In the genomic region with DNA sequence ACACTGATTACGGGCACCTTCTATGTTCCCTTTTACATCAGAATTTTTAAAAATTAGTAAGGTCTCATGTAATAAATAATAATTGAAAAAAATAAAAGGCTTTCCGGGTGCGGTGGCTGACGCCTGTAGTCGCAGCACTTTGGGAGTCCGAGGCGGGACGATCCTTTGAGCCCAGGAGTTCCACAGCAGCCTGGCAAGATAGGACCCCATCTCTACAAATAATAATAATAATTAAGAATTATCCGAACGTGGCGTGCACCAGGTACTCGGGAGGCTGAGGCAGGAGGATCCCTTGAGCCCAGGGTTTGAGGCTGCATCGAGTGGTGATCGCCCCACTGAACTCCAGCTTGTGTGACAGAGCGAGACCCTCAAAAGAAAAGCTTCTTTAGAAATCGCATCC, we compare ENCODE assay signal across 1 cellular context.
TF ChIP-seq lines count a peak whose summit lies in the region.

No MANE protein-coding gene starts in this region.

TF ChIP-seq in GM23338, 12 proteins besides CTCF, POLR2A, EP300 and RAD21 (continued from another document):
- TF ChIP-seq, protein P1, sequence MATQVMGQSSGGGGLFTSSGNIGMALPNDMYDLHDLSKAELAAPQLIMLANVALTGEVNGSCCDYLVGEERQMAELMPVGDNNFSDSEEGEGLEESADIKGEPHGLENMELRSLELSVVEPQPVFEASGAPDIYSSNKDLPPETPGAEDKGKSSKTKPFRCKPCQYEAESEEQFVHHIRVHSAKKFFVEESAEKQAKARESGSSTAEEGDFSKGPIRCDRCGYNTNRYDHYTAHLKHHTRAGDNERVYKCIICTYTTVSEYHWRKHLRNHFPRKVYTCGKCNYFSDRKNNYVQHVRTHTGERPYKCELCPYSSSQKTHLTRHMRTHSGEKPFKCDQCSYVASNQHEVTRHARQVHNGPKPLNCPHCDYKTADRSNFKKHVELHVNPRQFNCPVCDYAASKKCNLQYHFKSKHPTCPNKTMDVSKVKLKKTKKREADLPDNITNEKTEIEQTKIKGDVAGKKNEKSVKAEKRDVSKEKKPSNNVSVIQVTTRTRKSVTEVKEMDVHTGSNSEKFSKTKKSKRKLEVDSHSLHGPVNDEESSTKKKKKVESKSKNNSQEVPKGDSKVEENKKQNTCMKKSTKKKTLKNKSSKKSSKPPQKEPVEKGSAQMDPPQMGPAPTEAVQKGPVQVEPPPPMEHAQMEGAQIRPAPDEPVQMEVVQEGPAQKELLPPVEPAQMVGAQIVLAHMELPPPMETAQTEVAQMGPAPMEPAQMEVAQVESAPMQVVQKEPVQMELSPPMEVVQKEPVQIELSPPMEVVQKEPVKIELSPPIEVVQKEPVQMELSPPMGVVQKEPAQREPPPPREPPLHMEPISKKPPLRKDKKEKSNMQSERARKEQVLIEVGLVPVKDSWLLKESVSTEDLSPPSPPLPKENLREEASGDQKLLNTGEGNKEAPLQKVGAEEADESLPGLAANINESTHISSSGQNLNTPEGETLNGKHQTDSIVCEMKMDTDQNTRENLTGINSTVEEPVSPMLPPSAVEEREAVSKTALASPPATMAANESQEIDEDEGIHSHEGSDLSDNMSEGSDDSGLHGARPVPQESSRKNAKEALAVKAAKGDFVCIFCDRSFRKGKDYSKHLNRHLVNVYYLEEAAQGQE (IDR thresholded peaks at IDR 0.05; ENCODE audit: unreplicated experiment) = no peak
- no peak for TF ChIP-seq CREB1 (CRISPR knock-in tag; IDR thresholded peaks at IDR 0.05; ENCODE audit: low read depth)
